ENCODE assay signal across 10 cellular contexts in the genomic region with DNA sequence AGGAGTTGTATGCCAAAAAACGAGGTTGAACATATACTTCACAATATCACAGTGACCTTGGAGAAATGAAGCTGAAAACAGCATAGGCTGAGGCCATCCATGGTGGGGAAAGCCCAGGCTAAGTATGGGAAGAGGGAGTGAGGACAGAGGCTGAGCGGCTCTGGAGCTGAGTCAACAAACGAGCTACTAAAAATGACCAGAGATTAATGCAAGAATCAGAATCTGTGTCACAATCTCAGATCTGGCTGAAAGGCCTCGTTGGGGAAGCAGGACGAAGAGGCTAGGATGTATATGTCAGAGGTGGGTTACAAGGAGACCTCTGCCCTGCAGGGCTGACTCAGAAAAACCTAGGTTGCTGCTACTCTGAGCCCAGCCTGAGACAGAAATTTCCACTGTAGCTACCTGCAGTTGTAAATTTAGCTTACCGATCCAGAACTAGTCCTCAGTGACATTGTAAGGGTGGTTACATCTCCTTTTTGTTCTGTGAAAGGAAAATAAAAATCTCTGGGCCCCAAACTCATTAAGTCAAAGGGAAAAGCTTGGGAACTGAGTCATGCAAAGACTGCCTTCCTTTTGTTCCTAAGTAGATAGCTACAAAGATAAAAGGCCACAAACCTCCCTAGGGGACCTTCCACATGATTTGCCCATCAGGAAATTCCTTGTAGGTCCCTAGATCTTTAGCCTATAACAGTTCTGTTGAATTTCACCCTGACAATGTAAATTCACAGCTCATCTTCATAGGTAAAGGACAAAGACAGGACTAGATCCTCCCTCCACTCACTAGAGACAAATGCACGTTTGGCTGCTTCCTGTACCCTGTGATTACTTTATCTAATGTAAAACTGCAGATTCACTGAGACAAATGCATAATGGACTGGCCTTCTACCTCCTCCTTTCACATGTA. TPM values are rescaled to one million over a fixed set of nuclear protein-coding genes. Genes with fewer than 3 reads are reported as not detected.
DNase-seq lines count a peak whose midpoint lies in the region; ATAC-seq and TF ChIP-seq lines count a peak whose summit lies in the region.
"Had no signal": no experiment of that assay in that cellular context is flagged by ENCODE, and none has a peak within 500 bp of the region (broad histone marks: within the 10 kb centered on the region; RNA-seq: fewer than 3 reads in every experiment).

No MANE protein-coding gene starts in this region.

- peak overlapping the region in 10 of 12 donors; percentile 11 to 82 (median 62) for H3K27ac ChIP-seq in heart left ventricle
- peak overlapping the region; percentile 91 for H3K27ac ChIP-seq in smooth muscle cell (ENCODE audit: low read depth)
- H3K27ac ChIP-seq in Peyer's patch, result no peak overlapping the region
- H3K27ac ChIP-seq: uterus had no signal

- H4K20me1 ChIP-seq in smooth muscle cell (ENCODE audit: low read depth), result no peaks in the 10 kb centered on the region

- peak overlapping the region; percentile 64 for H3K9ac ChIP-seq in smooth muscle cell (ENCODE audit: low read depth)

- no peaks in the 10 kb centered on the region for H3K36me3 ChIP-seq in heart left ventricle
- no peaks in the 10 kb centered on the region for H3K36me3 ChIP-seq in smooth muscle cell (ENCODE audit: low read depth)
- H3K36me3 ChIP-seq in Peyer's patch, result no peaks in the 10 kb centered on the region
- H3K36me3 ChIP-seq: MG63, uterus had no signal

- H3K27me3 ChIP-seq in heart left ventricle, result no peaks in the 10 kb centered on the region
- no peaks in the 10 kb centered on the region for H3K27me3 ChIP-seq in smooth muscle cell (ENCODE audit: low read depth)
- H3K27me3 ChIP-seq in Peyer's patch, result no peaks in the 10 kb centered on the region
- H3K27me3 ChIP-seq: MG63, uterus had no signal

- TF ChIP-seq CTCF in heart left ventricle (IDR thresholded peaks at IDR 0.05) (no peak), fibroblast of pulmonary artery (IDR thresholded peaks at IDR 0.05; ENCODE audit: low read length, missing control alignments) (no peak), smooth muscle cell (IDR thresholded peaks at IDR 0.05; ENCODE audit: borderline replicate concordance, insufficient read depth, poor library complexity, severe bottlenecking) (no peak), Peyer's patch (IDR thresholded peaks at IDR 0.05) (no peak)

- peak overlapping the region; percentile 40 for H3K4me2 ChIP-seq in smooth muscle cell

- H3K4me1 ChIP-seq in heart left ventricle (peaks cover 0 to 30% (median 8%) of the 10 kb centered on the region in 12 donors), smooth muscle cell (ENCODE audit: low read depth) (peaks cover 42% of the 10 kb centered on the region), Peyer's patch (peaks cover 0 to 20% (median 0%) of the 10 kb centered on the region in 4 donors)
- H3K4me1 ChIP-seq: uterus had no signal

- 50 to 64% (median 58%) methylated on average over 7 of the region's 7 CpGs for WGBS in heart left ventricle, 4 donors
- WGBS in smooth muscle cell (ENCODE audit: low lambda C conversion rate), result 6% methylated on average over 7 of the region's 7 CpGs

- ATAC-seq in heart left ventricle (peak in 1 of 4 donors; percentile 63), GM21423 (IDR thresholded peaks at IDR 0.05; ENCODE audit: unreplicated experiment) (no peak)

- H2AFZ ChIP-seq in smooth muscle cell (ENCODE audit: low read depth), result no peak overlapping the region

- DNase-seq in heart left ventricle (no peak), cardiac septum (ENCODE audit: low spot score) (no peak), RPMI7951 (ENCODE audit: low read depth) (peak; percentile 90), fibroblast of pulmonary artery (ENCODE audit: low read depth) (peak; percentile 76), smooth muscle cell (lab: John Stamatoyannopoulos, UW; ENCODE audit: unreplicated experiment) (no peak), Peyer's patch (no peak), NCI-H1694 treated with DMSO at 0.1 percent for 48 hours (lab: John Stamatoyannopoulos, UW) (no peak)
- DNase-seq: MG63, uterus had no signal

- H3F3A ChIP-seq in smooth muscle cell (ENCODE audit: low read depth), result peaks cover 26% of the 10 kb centered on the region

- H3K79me2 ChIP-seq in smooth muscle cell (ENCODE audit: low read depth), result no peaks in the 10 kb centered on the region

- no peak for TF ChIP-seq POLR2A in heart left ventricle (IDR thresholded peaks at IDR 0.05)
- TF ChIP-seq POLR2A in Peyer's patch (IDR thresholded peaks at IDR 0.05), result no peak

- H3K9me3 ChIP-seq in heart left ventricle, result no peaks in the 10 kb centered on the region
- H3K9me3 ChIP-seq in smooth muscle cell (replicated peaks; ENCODE audit: low read depth), result no peaks in the 10 kb centered on the region
- H3K9me3 ChIP-seq in Peyer's patch, result no peaks in the 10 kb centered on the region
- H3K9me3 ChIP-seq: MG63, uterus had no signal

- H3K4me3 ChIP-seq in heart left ventricle (no peak overlapping the region), fibroblast of pulmonary artery (replicated peaks; ENCODE audit: low read depth, low read length) (no peak overlapping the region), smooth muscle cell (no peak overlapping the region), Peyer's patch (no peak overlapping the region)
- H3K4me3 ChIP-seq: MG63, uterus had no signal

- intact Hi-C loops in heart left ventricle (cut with DNase I), result loop anchor here in 3 of 10 donors (10.0 kb wide), 1 partner anchor 89 kb away; a partner anchor contains a TSS
- intact Hi-C loops in cardiac septum (cut with DNase I), result no loop called here

RNA-seq across cellular contexts. Expression of a gene that starts 8.5 kb away (rescaled TPM):
- 10 to 100 TPM; 12.7 to 61.7 (median 26.0) TPM for total RNA-seq in heart left ventricle
- polyA plus RNA-seq in heart left ventricle, result 10 to 100 TPM; 14.3 to 58.1 TPM
- 25.1 TPM for total RNA-seq in cardiac septum
- total RNA-seq in RPMI7951 (2014; rRNA removed; shearing (Covaris generic)), result 265 and 319 TPM in 2 replicates
- total RNA-seq in smooth muscle cell, result 201 and 236 TPM in 2 replicates
- polyA plus RNA-seq in smooth muscle cell, result 272 and 448 TPM in 2 replicates
- total RNA-seq in Peyer's patch, result 10 to 100 TPM; 13.2 to 61.6 (median 47.6) TPM

RNA-seq across cellular contexts. Expression of a gene that starts 47.4 kb away (rescaled TPM):
- total RNA-seq in heart left ventricle, result 10 to 100 TPM; 11.5 to 38.2 (median 17.2) TPM
- polyA plus RNA-seq in heart left ventricle, result 10 to 100 TPM in 1 of 2 donors, 1 to 10 TPM in 1; 4.8 to 13.3 TPM
- 12.0 TPM for total RNA-seq in cardiac septum
- total RNA-seq in RPMI7951 (2014; rRNA removed; shearing (Covaris generic)), result 22.9 and 24.8 TPM in 2 replicates
- total RNA-seq in smooth muscle cell, result 21.3 and 33.3 TPM in 2 replicates
- polyA plus RNA-seq in smooth muscle cell, result 43.6 and 57.8 TPM in 2 replicates
- 10 to 100 TPM; 21.5 to 73.1 (median 68.2) TPM for total RNA-seq in Peyer's patch

Comparison
In these comparisons a context has a peak if more than half of its experiments do, and no peak if none do; other contexts are left out.
1. DNase-seq: peak in RPMI7951 (single experiment) and fibroblast of pulmonary artery (single experiment); none in heart left ventricle (0 of 5), cardiac septum (single experiment), smooth muscle cell (single experiment), Peyer's patch (0 of 3) and NCI-H1694 treated with DMSO at 0.1 percent for 48 hours (single experiment).
2. H3K27ac ChIP-seq: peak in heart left ventricle (10 of 12) and smooth muscle cell (single experiment); none in Peyer's patch (0 of 4).